7 cellular contexts compared by ENCODE assay signal in genomic region chr12:102948941-102949352, GRCh38. TPM values are rescaled to one million over a fixed set of nuclear protein-coding genes. Genes with fewer than 3 reads are reported as not detected.
A peak's percentile ranks its signal among the peaks of the same experiment; 100 is the strongest.
DNase-seq lines count a peak whose midpoint lies in the region; ATAC-seq and TF ChIP-seq lines count a peak whose summit lies in the region.

No MANE protein-coding gene starts in this region.

- H3K27me3 Mint-ChIP-seq in mesothelial cell of epicardium (ENCODE audit: low read depth): peaks cover 98% of the 10 kb centered on the region

- H3K4me1 ChIP-seq in thyroid gland: no peaks in the 10 kb centered on the region

- intact Hi-C loops in thyroid gland (cut with DNase I): no loop called here

- no peak overlapping the region for H3K4me3 Mint-ChIP-seq in mesothelial cell of epicardium

- H3K9me3 Mint-ChIP-seq in mesothelial cell of epicardium: no peaks in the 10 kb centered on the region

- H3K27ac Mint-ChIP-seq in mesothelial cell of epicardium: no peak overlapping the region

- H3K27me3 ChIP-seq in thyroid gland: peaks cover 5% of the 10 kb centered on the region

- DNase-seq in ELR (ENCODE audit: low read depth): peak; percentile 41
- DNase-seq in NB4 (ENCODE audit: low read depth): peak; percentile 60
- peak; percentile 64 for DNase-seq in choroid plexus epithelial cell (ENCODE audit: low read depth)
- peak in 1 of 2 experiments; percentile 82 for DNase-seq in mesothelial cell of epicardium (ENCODE audit: low spot score in 2 of 2, unreplicated experiment in 2 of 2)
- peak; percentile 49 to 56 for DNase-seq in thyroid gland

- no peaks in the 10 kb centered on the region for H3K9me3 ChIP-seq in thyroid gland

- peak; percentile 97 for TF ChIP-seq CTCF in NB4 (IDR thresholded peaks at IDR 0.05; ENCODE audit: low read depth, low read length)
- TF ChIP-seq CTCF in VCaP (conservative IDR thresholded peaks at IDR 0.05): peak; percentile 97
- TF ChIP-seq CTCF in choroid plexus epithelial cell (conservative IDR thresholded peaks at IDR 0.05; ENCODE audit: low read depth, low read length): peak; percentile 89
- peak; percentile 100 for TF ChIP-seq CTCF in mesothelial cell of epicardium (IDR thresholded peaks at IDR 0.05; ENCODE audit: unreplicated experiment)
- peak; percentile 42 to 99 (median 74) for TF ChIP-seq CTCF in thyroid gland (IDR thresholded peaks at IDR 0.05)

- no peaks in the 10 kb centered on the region for H3K4me1 Mint-ChIP-seq in mesothelial cell of epicardium

- H3K27ac ChIP-seq in VCaP: no peak overlapping the region
- no peak overlapping the region for H3K27ac ChIP-seq in thyroid gland

- no peaks in the 10 kb centered on the region for H3K36me3 ChIP-seq in thyroid gland

- no peak for ATAC-seq in GM18867 (IDR thresholded peaks at IDR 0.05; ENCODE audit: unreplicated experiment)

- H3K4me3 ChIP-seq in NB4 (ENCODE audit: low read depth, low read length) (no peak overlapping the region), choroid plexus epithelial cell (ENCODE audit: low read depth, low read length) (no peak overlapping the region), thyroid gland (replicated peaks in 1 of 3) (no peak overlapping the region)

- WGBS in thyroid gland, 2 donors: 3% methylated on average over 11 of the region's 11 CpGs

- H3K36me3 Mint-ChIP-seq in mesothelial cell of epicardium: no peaks in the 10 kb centered on the region

- TF ChIP-seq POLR2A in NB4 (IDR thresholded peaks at IDR 0.05; ENCODE audit: extremely low read depth, insufficient read length): no peak
- no peak for TF ChIP-seq POLR2A in thyroid gland (IDR thresholded peaks at IDR 0.05)

RNA-seq across cellular contexts. Expression of gene ASCL1, which starts 8.5 kb away (rescaled TPM):
- total RNA-seq in mesothelial cell of epicardium (not detected in 3 replicates), thyroid gland (1 to 10 TPM in 1 of 4 donors, under 1 TPM in 2, not detected in 1; 0.13 to 1.7 (median 0.49) TPM)

RNA-seq across cellular contexts. Expression of gene PAH, which starts 31.9 kb away (rescaled TPM):
- total RNA-seq in mesothelial cell of epicardium (0.18 TPM in 1 of 3 replicates, not detected in the others), thyroid gland (1 to 10 TPM in 1 of 4 donors, under 1 TPM in 2, not detected in 1; 0.58 to 1.2 (median 0.63) TPM)
